In genomic region chr1:42680921-42681683, GRCh38 we compare ENCODE assay signal across 8 cellular contexts. TPM values are rescaled to one million over a fixed set of nuclear protein-coding genes. Genes with fewer than 3 reads are reported as not detected.
DNase-seq lines count a peak whose midpoint lies in the region; ATAC-seq, FAIRE-seq and TF ChIP-seq lines count a peak whose summit lies in the region.

No MANE protein-coding gene starts in this region.

- 2 to 5% methylated on average over 18 of the region's 18 CpGs for WGBS in body of pancreas, 2 donors

- H3K9me2 ChIP-seq in OCI-LY1 (ENCODE audit: low read depth, low read length), result no peaks in the 10 kb centered on the region

- H3K79me2 ChIP-seq in OCI-LY1 (ENCODE audit: insufficient read depth, low read length), result peaks cover 32% of the 10 kb centered on the region

- peak overlapping the region; percentile 81 for H3K4me3 ChIP-seq in OCI-LY1 (ENCODE audit: low read depth, low read length, poor library complexity, severe bottlenecking)
- H3K4me3 ChIP-seq in body of pancreas, result peak overlapping the region; percentile 7 to 88

- intact Hi-C loops in Right ventricle myocardium superior (cut with DNase I), result no loop called here
- intact Hi-C loops in Right ventricle myocardium inferior (cut with DNase I), result no loop called here
- intact Hi-C loops in body of pancreas (cut with DNase I), result no loop called here

- H3K27me3 Mint-ChIP-seq in stimulated activated naive CD8-positive, alpha-beta T cell treated with anti-CD3 and anti-CD28 coated beads, Interleukin-15, amount 100 ng/mL, for 72 hours, result no peaks in the 10 kb centered on the region

- peaks cover 44% of the 10 kb centered on the region for H3K4me1 Mint-ChIP-seq in stimulated activated naive CD8-positive, alpha-beta T cell treated with anti-CD3 and anti-CD28 coated beads, Interleukin-15, amount 100 ng/mL, for 72 hours

- H3K27ac Mint-ChIP-seq in stimulated activated naive CD8-positive, alpha-beta T cell treated with anti-CD3 and anti-CD28 coated beads, Interleukin-15, amount 100 ng/mL, for 72 hours, result peak overlapping the region; percentile 95 to 99

- peak overlapping the region; percentile 91 to 94 for H3K4me3 Mint-ChIP-seq in stimulated activated naive CD8-positive, alpha-beta T cell treated with anti-CD3 and anti-CD28 coated beads, Interleukin-15, amount 100 ng/mL, for 72 hours

- peak overlapping the region; percentile 73 for H3K27ac ChIP-seq in OCI-LY1 (ENCODE audit: low read depth, low read length, poor library complexity, severe bottlenecking)
- peak overlapping the region; percentile 57 to 94 (median 88) for H3K27ac ChIP-seq in body of pancreas

- TF ChIP-seq CTCF in OCI-LY1 (IDR thresholded peaks at IDR 0.05; ENCODE audit: low read length) (no peak; the same call in 1 of the 2 replicates), body of pancreas (IDR thresholded peaks at IDR 0.05) (no peak)

- FAIRE-seq in H54 (lab: Jason Lieb, UNC), result no peak

- H3K9me3 ChIP-seq in OCI-LY1 (ENCODE audit: low read length), result no peaks in the 10 kb centered on the region
- H3K9me3 ChIP-seq in body of pancreas, result no peaks in the 10 kb centered on the region

- DNase-seq in Right ventricle myocardium superior, result no peak
- DNase-seq in Right ventricle myocardium inferior (ENCODE audit: missing footprints), result no peak
- DNase-seq in body of pancreas, result no peak
- peak; percentile 30 for DNase-seq in kidney glomerular epithelial cell (lab: John Stamatoyannopoulos, UW)
- DNase-seq in stimulated activated naive CD8-positive, alpha-beta T cell treated with anti-CD3 and anti-CD28 coated beads, Interleukin-15, amount 100 ng/mL, for 72 hours, result peak; percentile 15 to 17
- DNase-seq in H54 (ENCODE audit: insufficient read length, low spot score), result no peak
- no peak for DNase-seq in NCI-H1436 (lab: John Stamatoyannopoulos, UW)

- H3K4me1 ChIP-seq in OCI-LY1 (ENCODE audit: insufficient read depth, low read length, severe bottlenecking), result peaks cover 45% of the 10 kb centered on the region
- peaks cover 46% of the 10 kb centered on the region for H3K4me1 ChIP-seq in body of pancreas

- H3K36me3 ChIP-seq in OCI-LY1 (ENCODE audit: insufficient read depth, low read length), result peaks cover 37% of the 10 kb centered on the region
- no peaks in the 10 kb centered on the region for H3K36me3 ChIP-seq in body of pancreas (replicated peaks in 1 of 2; ENCODE audit: insufficient read depth in 1 of 2, low read depth in 2 of 2)

- H3K4me2 ChIP-seq in OCI-LY1 (ENCODE audit: low read length), result peak overlapping the region; percentile 93

- H3K9ac ChIP-seq in OCI-LY1 (ENCODE audit: low read length), result peak overlapping the region; percentile 95

- ATAC-seq in Right ventricle myocardium superior (ENCODE audit: poor library complexity), result peak; percentile 3
- no peak for ATAC-seq in Right ventricle myocardium inferior
- ATAC-seq in body of pancreas, result no peak
- no peak for ATAC-seq in stimulated activated naive CD8-positive, alpha-beta T cell treated with anti-CD3 and anti-CD28 coated beads, Interleukin-15, amount 100 ng/mL, for 72 hours

- H2AFZ ChIP-seq in OCI-LY1 (ENCODE audit: low read length), result no peak overlapping the region

- no peaks in the 10 kb centered on the region for H3K27me3 ChIP-seq in OCI-LY1 (ENCODE audit: insufficient read depth, low read length)
- no peaks in the 10 kb centered on the region for H3K27me3 ChIP-seq in body of pancreas

- TF ChIP-seq POLR2A in body of pancreas (IDR thresholded peaks at IDR 0.05) (no peak), H54 (IDR thresholded peaks at IDR 0.05; ENCODE audit: low read depth, low read length) (no peak)

- no peaks in the 10 kb centered on the region for H3K9me3 Mint-ChIP-seq in stimulated activated naive CD8-positive, alpha-beta T cell treated with anti-CD3 and anti-CD28 coated beads, Interleukin-15, amount 100 ng/mL, for 72 hours

- H3F3A ChIP-seq in OCI-LY1 (ENCODE audit: insufficient read depth, low read length), result 0 out of 2 replicates have a peak, but pooled peaks cover 8% of the 10 kb centered on the region

- H4K20me1 ChIP-seq in OCI-LY1 (ENCODE audit: insufficient read depth, low read length), result peaks cover 9% of the 10 kb centered on the region

RNA-seq across cellular contexts. Expression of gene YBX1, which starts 1.1 kb away (rescaled TPM):
- 800 TPM for total RNA-seq in Right ventricle myocardium superior
- 856 TPM for total RNA-seq in Right ventricle myocardium inferior
- total RNA-seq in body of pancreas, result 100 to 1,000 TPM; 131 to 170 TPM

RNA-seq across cellular contexts. Expression of gene PPIH, which starts 22.9 kb away (rescaled TPM):
- 17.6 TPM for total RNA-seq in Right ventricle myocardium superior
- total RNA-seq in Right ventricle myocardium inferior, result 20.1 TPM
- 1 to 10 TPM; 4.6 to 7.8 TPM for total RNA-seq in body of pancreas

RNA-seq across cellular contexts. Expression of gene CLDN19, which starts 58.9 kb away (rescaled TPM):
- total RNA-seq in Right ventricle myocardium superior (not detected), Right ventricle myocardium inferior (not detected), body of pancreas (not detected)

Comparison
In these comparisons a context has a peak if more than half of its experiments do, and no peak if none do; other contexts are left out.
1. DNase-seq: peak in kidney glomerular epithelial cell (single experiment) and stimulated activated naive CD8-positive, alpha-beta T cell treated with anti-CD3 and anti-CD28 coated beads, Interleukin-15, amount 100 ng/mL, for 72 hours (2 of 2); none in Right ventricle myocardium superior (single experiment), Right ventricle myocardium inferior (single experiment), body of pancreas (0 of 4), H54 (single experiment) and NCI-H1436 (single experiment).